ENCODE assay signal across 12 cellular contexts in the genomic region with DNA sequence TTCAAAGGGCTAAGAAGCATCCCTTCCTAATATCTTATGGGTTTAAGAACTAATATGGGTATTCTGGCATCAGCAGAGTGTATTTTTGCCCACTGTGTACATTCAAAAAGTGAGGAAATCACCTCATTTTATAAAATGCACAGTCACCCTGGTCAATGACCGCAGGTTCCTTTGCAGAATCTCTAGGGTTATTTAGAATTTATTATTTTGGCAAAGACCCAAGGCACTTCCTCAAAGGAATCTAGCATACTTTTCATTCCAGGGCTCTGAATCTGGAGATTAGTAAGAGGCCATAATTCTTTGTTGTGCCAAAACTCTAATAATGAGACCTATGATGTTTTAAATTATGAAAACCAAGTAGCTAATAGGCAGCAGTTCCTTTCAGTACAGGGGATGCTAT. TPM values are rescaled to one million over a fixed set of nuclear protein-coding genes. Genes with fewer than 3 reads are reported as not detected.
A peak's percentile ranks its signal among the peaks of the same experiment; 100 is the strongest.
DNase-seq lines count a peak whose midpoint lies in the region; ATAC-seq, FAIRE-seq and TF ChIP-seq lines count a peak whose summit lies in the region.
"Had no signal": no experiment of that assay in that cellular context is flagged by ENCODE, and none has a peak within 500 bp of the region (broad histone marks: within the 10 kb centered on the region; RNA-seq: fewer than 3 reads in every experiment).

No MANE protein-coding gene starts in this region.

- no peak for TF ChIP-seq POLR2A in H54 (IDR thresholded peaks at IDR 0.05; ENCODE audit: low read depth, low read length)

- TF ChIP-seq CTCF in foreskin keratinocyte (conservative IDR thresholded peaks at IDR 0.05), result no peak

- peak; percentile 12 for DNase-seq in H54 (ENCODE audit: insufficient read length, low spot score)
- DNase-seq in adipocyte (ENCODE audit: low read depth), result peak; percentile 45
- DNase-seq in foreskin keratinocyte, result peak; percentile 78 to 90
- peak; percentile 20 for DNase-seq in urothelium cell line (ENCODE audit: low spot score)
- no peak for DNase-seq in NCI-H1105 (lab: John Stamatoyannopoulos, UW)
- DNase-seq in stimulated activated effector memory CD8-positive, alpha-beta T cell treated with anti-CD3 and anti-CD28 coated beads, Interleukin-12 subunit alpha, Interleukin-12 subunit beta, amount 100 ng/mL, for 72 hours (ENCODE audit: low spot score in 2 of 2), result no peak
- DNase-seq: activated T-cell treated with anti-CD3 and anti-CD28 coated beads, Interleukin-2, amount 50 U/mL, for 48 hours; cerebellar nuclear complex; MV-4-11; SJCRH30 had no signal

- FAIRE-seq in H54 (lab: Jason Lieb, UNC) (peak; percentile 20), urothelium cell line (lab: Jason Lieb, UNC) (no peak)

- H3K9me3 ChIP-seq in adipocyte (ENCODE audit: control insufficient read depth, low read length), result no peaks in the 10 kb centered on the region
- H3K9me3 ChIP-seq: SJCRH30 had no signal

- H3K4me3 Mint-ChIP-seq in stimulated activated effector memory CD8-positive, alpha-beta T cell treated with anti-CD3 and anti-CD28 coated beads, Interleukin-12 subunit alpha, Interleukin-12 subunit beta, amount 100 ng/mL, for 72 hours, result no peak overlapping the region
- H3K4me3 Mint-ChIP-seq: WTC11 had no signal

- no peaks in the 10 kb centered on the region for H3K4me1 Mint-ChIP-seq in stimulated activated effector memory CD8-positive, alpha-beta T cell treated with anti-CD3 and anti-CD28 coated beads, Interleukin-12 subunit alpha, Interleukin-12 subunit beta, amount 100 ng/mL, for 72 hours
- H3K4me1 Mint-ChIP-seq: WTC11 had no signal

- H3K4me1 ChIP-seq in adipocyte (ENCODE audit: control insufficient read depth, insufficient read depth, low read length), result peaks cover 6% of the 10 kb centered on the region
- peaks cover 14% of the 10 kb centered on the region for H3K4me1 ChIP-seq in foreskin keratinocyte
- H3K4me1 ChIP-seq: SJCRH30 had no signal

- H3K4me3 ChIP-seq in adipocyte (ENCODE audit: low read length), result no peak overlapping the region
- H3K4me3 ChIP-seq: SJCRH30 had no signal

- peak; percentile 70 for ATAC-seq in foreskin keratinocyte
- no peak for ATAC-seq in GM19023 (IDR thresholded peaks at IDR 0.05; ENCODE audit: unreplicated experiment)
- ATAC-seq in stimulated activated effector memory CD8-positive, alpha-beta T cell treated with anti-CD3 and anti-CD28 coated beads, Interleukin-12 subunit alpha, Interleukin-12 subunit beta, amount 100 ng/mL, for 72 hours, result no peak
- ATAC-seq: WTC11 had no signal

- H3K27ac Mint-ChIP-seq in stimulated activated effector memory CD8-positive, alpha-beta T cell treated with anti-CD3 and anti-CD28 coated beads, Interleukin-12 subunit alpha, Interleukin-12 subunit beta, amount 100 ng/mL, for 72 hours, result no peak overlapping the region
- H3K27ac Mint-ChIP-seq: WTC11 had no signal

- H3K27me3 ChIP-seq in adipocyte (replicated peaks; ENCODE audit: control insufficient read depth, insufficient read depth, low read length), result no peaks in the 10 kb centered on the region
- H3K27me3 ChIP-seq in foreskin keratinocyte, result no peaks in the 10 kb centered on the region
- H3K27me3 ChIP-seq: SJCRH30 had no signal

- H3K27ac ChIP-seq in foreskin keratinocyte, result no peak overlapping the region
- H3K27ac ChIP-seq: SJCRH30 had no signal

- H3K36me3 ChIP-seq in adipocyte (ENCODE audit: control insufficient read depth, insufficient read depth, low read length, severe bottlenecking), result no peaks in the 10 kb centered on the region
- H3K36me3 ChIP-seq: SJCRH30 had no signal

- peaks cover 18% of the 10 kb centered on the region for H3K9me3 Mint-ChIP-seq in stimulated activated effector memory CD8-positive, alpha-beta T cell treated with anti-CD3 and anti-CD28 coated beads, Interleukin-12 subunit alpha, Interleukin-12 subunit beta, amount 100 ng/mL, for 72 hours
- H3K9me3 Mint-ChIP-seq: WTC11 had no signal

- no peak overlapping the region for H3K9ac ChIP-seq in adipocyte (ENCODE audit: low read length)

- no peaks in the 10 kb centered on the region for H3K36me3 Mint-ChIP-seq in stimulated activated effector memory CD8-positive, alpha-beta T cell treated with anti-CD3 and anti-CD28 coated beads, Interleukin-12 subunit alpha, Interleukin-12 subunit beta, amount 100 ng/mL, for 72 hours
- H3K36me3 Mint-ChIP-seq: WTC11 had no signal

RNA-seq across cellular contexts. Expression of gene CDH2, which starts 27.2 kb away (rescaled TPM):
- total RNA-seq in foreskin keratinocyte, result 0.25 and 0.95 TPM in 2 replicates
- 0.07 and 0.27 TPM in 2 replicates for polyA plus RNA-seq in foreskin keratinocyte

Comparison
In these comparisons a context has a peak if more than half of its experiments do, and no peak if none do; other contexts are left out.
1. DNase-seq: peak in H54 (single experiment), adipocyte (single experiment), foreskin keratinocyte (2 of 2) and urothelium cell line (single experiment); none in NCI-H1105 (single experiment) and stimulated activated effector memory CD8-positive, alpha-beta T cell treated with anti-CD3 and anti-CD28 coated beads, Interleukin-12 subunit alpha, Interleukin-12 subunit beta, amount 100 ng/mL, for 72 hours (0 of 2).